Comparison of ENCODE assay signal across 1 cellular context in the genomic region with DNA sequence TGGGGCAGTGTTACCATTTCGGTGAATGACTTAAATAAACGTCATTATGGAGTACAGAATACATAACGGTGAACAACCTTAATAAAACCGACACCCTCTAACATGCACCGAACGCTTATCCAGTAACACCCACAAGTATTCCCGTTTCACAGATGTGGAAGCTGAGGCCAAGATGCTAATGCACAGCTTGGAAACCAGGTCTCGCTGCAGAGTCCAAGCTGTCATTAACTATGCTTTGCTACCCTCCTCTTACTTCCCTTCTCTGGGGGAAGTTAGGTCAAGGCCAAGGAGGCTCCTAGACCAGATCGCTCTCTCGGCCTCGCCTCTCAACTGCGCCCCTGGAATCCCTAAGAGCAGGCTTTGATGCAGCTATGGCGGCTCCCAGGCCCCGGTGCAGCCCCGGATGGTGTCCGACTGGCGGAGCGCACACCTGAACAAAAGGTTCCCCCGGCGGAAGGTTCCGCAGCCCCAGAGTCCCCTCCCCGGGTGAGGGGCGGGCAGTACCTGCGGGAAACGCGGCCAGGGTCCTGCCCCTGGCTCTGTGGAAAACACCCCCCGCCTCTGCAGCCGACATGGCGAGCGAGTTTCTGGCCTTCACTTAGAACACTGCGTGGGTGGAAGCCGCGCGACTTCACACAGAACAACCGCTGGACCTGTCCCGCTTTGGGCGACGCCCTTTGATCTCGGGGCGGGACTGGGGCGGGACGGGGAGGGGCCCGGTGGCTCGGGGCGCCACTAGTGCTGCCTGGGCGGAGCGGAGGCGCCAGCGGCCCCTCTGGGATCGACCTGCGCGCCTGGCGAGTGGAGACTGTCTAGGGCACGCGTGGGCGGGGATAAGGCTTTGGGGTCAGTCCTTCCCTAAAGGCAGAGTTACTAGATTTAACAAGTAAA.
TF ChIP-seq lines count a peak whose summit lies in the region.

A gene with protein sequence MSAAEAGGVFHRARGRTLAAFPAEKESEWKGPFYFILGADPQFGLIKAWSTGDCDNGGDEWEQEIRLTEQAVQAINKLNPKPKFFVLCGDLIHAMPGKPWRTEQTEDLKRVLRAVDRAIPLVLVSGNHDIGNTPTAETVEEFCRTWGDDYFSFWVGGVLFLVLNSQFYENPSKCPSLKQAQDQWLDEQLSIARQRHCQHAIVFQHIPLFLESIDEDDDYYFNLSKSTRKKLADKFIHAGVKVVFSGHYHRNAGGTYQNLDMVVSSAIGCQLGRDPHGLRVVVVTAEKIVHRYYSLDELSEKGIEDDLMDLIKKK (minus strand): TSS at position 685 of the 891 bp plus-strand sequence. CDS start 111 bp downstream, at position 574.

TF ChIP-seq in HEK293, 187 proteins besides CTCF, POLR2A, EP300 and RAD21 (continued from another document and continues in another):
- TF ChIP-seq, protein P1, sequence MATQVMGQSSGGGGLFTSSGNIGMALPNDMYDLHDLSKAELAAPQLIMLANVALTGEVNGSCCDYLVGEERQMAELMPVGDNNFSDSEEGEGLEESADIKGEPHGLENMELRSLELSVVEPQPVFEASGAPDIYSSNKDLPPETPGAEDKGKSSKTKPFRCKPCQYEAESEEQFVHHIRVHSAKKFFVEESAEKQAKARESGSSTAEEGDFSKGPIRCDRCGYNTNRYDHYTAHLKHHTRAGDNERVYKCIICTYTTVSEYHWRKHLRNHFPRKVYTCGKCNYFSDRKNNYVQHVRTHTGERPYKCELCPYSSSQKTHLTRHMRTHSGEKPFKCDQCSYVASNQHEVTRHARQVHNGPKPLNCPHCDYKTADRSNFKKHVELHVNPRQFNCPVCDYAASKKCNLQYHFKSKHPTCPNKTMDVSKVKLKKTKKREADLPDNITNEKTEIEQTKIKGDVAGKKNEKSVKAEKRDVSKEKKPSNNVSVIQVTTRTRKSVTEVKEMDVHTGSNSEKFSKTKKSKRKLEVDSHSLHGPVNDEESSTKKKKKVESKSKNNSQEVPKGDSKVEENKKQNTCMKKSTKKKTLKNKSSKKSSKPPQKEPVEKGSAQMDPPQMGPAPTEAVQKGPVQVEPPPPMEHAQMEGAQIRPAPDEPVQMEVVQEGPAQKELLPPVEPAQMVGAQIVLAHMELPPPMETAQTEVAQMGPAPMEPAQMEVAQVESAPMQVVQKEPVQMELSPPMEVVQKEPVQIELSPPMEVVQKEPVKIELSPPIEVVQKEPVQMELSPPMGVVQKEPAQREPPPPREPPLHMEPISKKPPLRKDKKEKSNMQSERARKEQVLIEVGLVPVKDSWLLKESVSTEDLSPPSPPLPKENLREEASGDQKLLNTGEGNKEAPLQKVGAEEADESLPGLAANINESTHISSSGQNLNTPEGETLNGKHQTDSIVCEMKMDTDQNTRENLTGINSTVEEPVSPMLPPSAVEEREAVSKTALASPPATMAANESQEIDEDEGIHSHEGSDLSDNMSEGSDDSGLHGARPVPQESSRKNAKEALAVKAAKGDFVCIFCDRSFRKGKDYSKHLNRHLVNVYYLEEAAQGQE (tag by site-specific recombination; IDR thresholded peaks at IDR 0.05): peak; percentile 79
- TF ChIP-seq GFI1B (tag by site-specific recombination; IDR thresholded peaks at IDR 0.05) (peak; percentile 54; the same call in 1 of the 2 replicates), ZNF660 (tag by site-specific recombination; IDR thresholded peaks at IDR 0.05) (peak; percentile 91), RBAK (tag by site-specific recombination; IDR thresholded peaks at IDR 0.05) (0 out of 2 replicates have a peak, but pooled peaks have one; percentile 25), OSR2 (tag by site-specific recombination; IDR thresholded peaks at IDR 0.05) (no peak), ZNF514 (tag by site-specific recombination; IDR thresholded peaks at IDR 0.05) (no peak), ZSCAN23 (tag by site-specific recombination; IDR thresholded peaks at IDR 0.05) (peak; percentile 85), ZNF585B (tag by site-specific recombination; IDR thresholded peaks at IDR 0.05) (no peak), ZNF416 (tag by site-specific recombination; IDR thresholded peaks at IDR 0.05) (no peak), ZBTB1 (tag by site-specific recombination; IDR thresholded peaks at IDR 0.05) (peak; percentile 40; the same call in 1 of the 2 replicates), ZNF354C (tag by site-specific recombination; IDR thresholded peaks at IDR 0.05; ENCODE audit: borderline replicate concordance, low read depth) (no peak), ZNF24 (tag by site-specific recombination; IDR thresholded peaks at IDR 0.05) (peak; percentile 94), ZNF530 (tag by site-specific recombination; IDR thresholded peaks at IDR 0.05; ENCODE audit: low read depth) (no peak), ZFHX2 (tag by site-specific recombination; conservative IDR thresholded peaks at IDR 0.05) (peak; percentile 91), ZNF629 (tag by site-specific recombination; IDR thresholded peaks at IDR 0.05) (peak; percentile 85), GLIS2 (tag by site-specific recombination; IDR thresholded peaks at IDR 0.05) (peak; percentile 70), KLF1 (tag by site-specific recombination; IDR thresholded peaks at IDR 0.05) (peak; percentile 99), ZNF76 (tag by site-specific recombination; IDR thresholded peaks at IDR 0.05; ENCODE audit: borderline replicate concordance, low read depth) (peak; percentile 89), SCRT1 (tag by site-specific recombination; IDR thresholded peaks at IDR 0.05; ENCODE audit: borderline replicate concordance) (no peak), ZNF174 (tag by site-specific recombination; IDR thresholded peaks at IDR 0.05) (no peak), ZNF792 (tag by site-specific recombination; IDR thresholded peaks at IDR 0.05) (no peak), ZNF335 (tag by site-specific recombination; conservative IDR thresholded peaks at IDR 0.05) (peak; percentile 94), ZNF121 (tag by site-specific recombination; IDR thresholded peaks at IDR 0.05) (0 out of 2 replicates have a peak, but pooled peaks have one; percentile 49), ZNF138 (tag by site-specific recombination; IDR thresholded peaks at IDR 0.05; ENCODE audit: borderline replicate concordance) (no peak), ZNF670 (tag by site-specific recombination; IDR thresholded peaks at IDR 0.05; ENCODE audit: low read depth) (no peak), ZNF677 (tag by site-specific recombination; IDR thresholded peaks at IDR 0.05) (no peak), ZNF155 (tag by site-specific recombination; IDR thresholded peaks at IDR 0.05) (no peak), ZNF785 (tag by site-specific recombination; IDR thresholded peaks at IDR 0.05) (peak; percentile 74; the same call in 1 of the 2 replicates), ZNF626 (tag by site-specific recombination; IDR thresholded peaks at IDR 0.05) (no peak), YY1 (tag by site-specific recombination; IDR thresholded peaks at IDR 0.05) (peak; percentile 99), ZNF341 (tag by site-specific recombination; IDR thresholded peaks at IDR 0.05; ENCODE audit: low read depth) (peak; percentile 68)
- TF ChIP-seq, protein P2, sequence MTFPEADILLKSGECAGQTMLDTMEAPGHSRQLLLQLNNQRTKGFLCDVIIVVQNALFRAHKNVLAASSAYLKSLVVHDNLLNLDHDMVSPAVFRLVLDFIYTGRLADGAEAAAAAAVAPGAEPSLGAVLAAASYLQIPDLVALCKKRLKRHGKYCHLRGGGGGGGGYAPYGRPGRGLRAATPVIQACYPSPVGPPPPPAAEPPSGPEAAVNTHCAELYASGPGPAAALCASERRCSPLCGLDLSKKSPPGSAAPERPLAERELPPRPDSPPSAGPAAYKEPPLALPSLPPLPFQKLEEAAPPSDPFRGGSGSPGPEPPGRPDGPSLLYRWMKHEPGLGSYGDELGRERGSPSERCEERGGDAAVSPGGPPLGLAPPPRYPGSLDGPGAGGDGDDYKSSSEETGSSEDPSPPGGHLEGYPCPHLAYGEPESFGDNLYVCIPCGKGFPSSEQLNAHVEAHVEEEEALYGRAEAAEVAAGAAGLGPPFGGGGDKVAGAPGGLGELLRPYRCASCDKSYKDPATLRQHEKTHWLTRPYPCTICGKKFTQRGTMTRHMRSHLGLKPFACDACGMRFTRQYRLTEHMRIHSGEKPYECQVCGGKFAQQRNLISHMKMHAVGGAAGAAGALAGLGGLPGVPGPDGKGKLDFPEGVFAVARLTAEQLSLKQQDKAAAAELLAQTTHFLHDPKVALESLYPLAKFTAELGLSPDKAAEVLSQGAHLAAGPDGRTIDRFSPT (tag by site-specific recombination; IDR thresholded peaks at IDR 0.05): peak; percentile 45; the same call in 1 of the 2 replicates
- TF ChIP-seq, protein P3, sequence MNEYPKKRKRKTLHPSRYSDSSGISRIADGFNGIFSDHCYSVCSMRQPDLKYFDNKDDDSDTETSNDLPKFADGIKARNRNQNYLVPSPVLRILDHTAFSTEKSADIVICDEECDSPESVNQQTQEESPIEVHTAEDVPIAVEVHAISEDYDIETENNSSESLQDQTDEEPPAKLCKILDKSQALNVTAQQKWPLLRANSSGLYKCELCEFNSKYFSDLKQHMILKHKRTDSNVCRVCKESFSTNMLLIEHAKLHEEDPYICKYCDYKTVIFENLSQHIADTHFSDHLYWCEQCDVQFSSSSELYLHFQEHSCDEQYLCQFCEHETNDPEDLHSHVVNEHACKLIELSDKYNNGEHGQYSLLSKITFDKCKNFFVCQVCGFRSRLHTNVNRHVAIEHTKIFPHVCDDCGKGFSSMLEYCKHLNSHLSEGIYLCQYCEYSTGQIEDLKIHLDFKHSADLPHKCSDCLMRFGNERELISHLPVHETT (tag by site-specific recombination; IDR thresholded peaks at IDR 0.05): peak; percentile 99
- TF ChIP-seq, protein P4, sequence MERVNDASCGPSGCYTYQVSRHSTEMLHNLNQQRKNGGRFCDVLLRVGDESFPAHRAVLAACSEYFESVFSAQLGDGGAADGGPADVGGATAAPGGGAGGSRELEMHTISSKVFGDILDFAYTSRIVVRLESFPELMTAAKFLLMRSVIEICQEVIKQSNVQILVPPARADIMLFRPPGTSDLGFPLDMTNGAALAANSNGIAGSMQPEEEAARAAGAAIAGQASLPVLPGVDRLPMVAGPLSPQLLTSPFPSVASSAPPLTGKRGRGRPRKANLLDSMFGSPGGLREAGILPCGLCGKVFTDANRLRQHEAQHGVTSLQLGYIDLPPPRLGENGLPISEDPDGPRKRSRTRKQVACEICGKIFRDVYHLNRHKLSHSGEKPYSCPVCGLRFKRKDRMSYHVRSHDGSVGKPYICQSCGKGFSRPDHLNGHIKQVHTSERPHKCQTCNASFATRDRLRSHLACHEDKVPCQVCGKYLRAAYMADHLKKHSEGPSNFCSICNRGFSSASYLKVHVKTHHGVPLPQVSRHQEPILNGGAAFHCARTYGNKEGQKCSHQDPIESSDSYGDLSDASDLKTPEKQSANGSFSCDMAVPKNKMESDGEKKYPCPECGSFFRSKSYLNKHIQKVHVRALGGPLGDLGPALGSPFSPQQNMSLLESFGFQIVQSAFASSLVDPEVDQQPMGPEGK (tag by site-specific recombination; IDR thresholded peaks at IDR 0.05): peak; percentile 99
- TF ChIP-seq, protein P5, sequence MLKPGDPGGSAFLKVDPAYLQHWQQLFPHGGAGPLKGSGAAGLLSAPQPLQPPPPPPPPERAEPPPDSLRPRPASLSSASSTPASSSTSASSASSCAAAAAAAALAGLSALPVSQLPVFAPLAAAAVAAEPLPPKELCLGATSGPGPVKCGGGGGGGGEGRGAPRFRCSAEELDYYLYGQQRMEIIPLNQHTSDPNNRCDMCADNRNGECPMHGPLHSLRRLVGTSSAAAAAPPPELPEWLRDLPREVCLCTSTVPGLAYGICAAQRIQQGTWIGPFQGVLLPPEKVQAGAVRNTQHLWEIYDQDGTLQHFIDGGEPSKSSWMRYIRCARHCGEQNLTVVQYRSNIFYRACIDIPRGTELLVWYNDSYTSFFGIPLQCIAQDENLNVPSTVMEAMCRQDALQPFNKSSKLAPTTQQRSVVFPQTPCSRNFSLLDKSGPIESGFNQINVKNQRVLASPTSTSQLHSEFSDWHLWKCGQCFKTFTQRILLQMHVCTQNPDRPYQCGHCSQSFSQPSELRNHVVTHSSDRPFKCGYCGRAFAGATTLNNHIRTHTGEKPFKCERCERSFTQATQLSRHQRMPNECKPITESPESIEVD (tag by site-specific recombination; IDR thresholded peaks at IDR 0.05): no peak
- TF ChIP-seq, protein P6, sequence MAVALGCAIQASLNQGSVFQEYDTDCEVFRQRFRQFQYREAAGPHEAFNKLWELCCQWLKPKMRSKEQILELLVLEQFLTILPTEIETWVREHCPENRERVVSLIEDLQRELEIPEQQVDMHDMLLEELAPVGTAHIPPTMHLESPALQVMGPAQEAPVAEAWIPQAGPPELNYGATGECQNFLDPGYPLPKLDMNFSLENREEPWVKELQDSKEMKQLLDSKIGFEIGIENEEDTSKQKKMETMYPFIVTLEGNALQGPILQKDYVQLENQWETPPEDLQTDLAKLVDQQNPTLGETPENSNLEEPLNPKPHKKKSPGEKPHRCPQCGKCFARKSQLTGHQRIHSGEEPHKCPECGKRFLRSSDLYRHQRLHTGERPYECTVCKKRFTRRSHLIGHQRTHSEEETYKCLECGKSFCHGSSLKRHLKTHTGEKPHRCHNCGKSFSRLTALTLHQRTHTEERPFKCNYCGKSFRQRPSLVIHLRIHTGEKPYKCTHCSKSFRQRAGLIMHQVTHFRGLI (tag by site-specific recombination; IDR thresholded peaks at IDR 0.05): no peak
- TF ChIP-seq, protein P7, sequence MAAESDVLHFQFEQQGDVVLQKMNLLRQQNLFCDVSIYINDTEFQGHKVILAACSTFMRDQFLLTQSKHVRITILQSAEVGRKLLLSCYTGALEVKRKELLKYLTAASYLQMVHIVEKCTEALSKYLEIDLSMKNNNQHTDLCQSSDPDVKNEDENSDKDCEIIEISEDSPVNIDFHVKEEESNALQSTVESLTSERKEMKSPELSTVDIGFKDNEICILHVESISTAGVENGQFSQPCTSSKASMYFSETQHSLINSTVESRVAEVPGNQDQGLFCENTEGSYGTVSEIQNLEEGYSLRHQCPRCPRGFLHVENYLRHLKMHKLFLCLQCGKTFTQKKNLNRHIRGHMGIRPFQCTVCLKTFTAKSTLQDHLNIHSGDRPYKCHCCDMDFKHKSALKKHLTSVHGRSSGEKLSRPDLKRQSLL (tag by site-specific recombination; IDR thresholded peaks at IDR 0.05): peak; percentile 48; the same call in 1 of the 2 replicates
- TF ChIP-seq, protein P8, sequence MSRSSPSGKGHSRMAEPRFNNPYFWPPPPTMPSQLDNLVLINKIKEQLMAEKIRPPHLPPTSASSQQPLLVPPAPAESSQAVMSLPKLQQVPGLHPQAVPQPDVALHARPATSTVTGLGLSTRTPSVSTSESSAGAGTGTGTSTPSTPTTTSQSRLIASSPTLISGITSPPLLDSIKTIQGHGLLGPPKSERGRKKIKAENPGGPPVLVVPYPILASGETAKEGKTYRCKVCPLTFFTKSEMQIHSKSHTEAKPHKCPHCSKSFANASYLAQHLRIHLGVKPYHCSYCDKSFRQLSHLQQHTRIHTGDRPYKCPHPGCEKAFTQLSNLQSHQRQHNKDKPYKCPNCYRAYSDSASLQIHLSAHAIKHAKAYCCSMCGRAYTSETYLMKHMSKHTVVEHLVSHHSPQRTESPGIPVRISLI (tag by site-specific recombination; IDR thresholded peaks at IDR 0.05): no peak
- TF ChIP-seq, protein P9, sequence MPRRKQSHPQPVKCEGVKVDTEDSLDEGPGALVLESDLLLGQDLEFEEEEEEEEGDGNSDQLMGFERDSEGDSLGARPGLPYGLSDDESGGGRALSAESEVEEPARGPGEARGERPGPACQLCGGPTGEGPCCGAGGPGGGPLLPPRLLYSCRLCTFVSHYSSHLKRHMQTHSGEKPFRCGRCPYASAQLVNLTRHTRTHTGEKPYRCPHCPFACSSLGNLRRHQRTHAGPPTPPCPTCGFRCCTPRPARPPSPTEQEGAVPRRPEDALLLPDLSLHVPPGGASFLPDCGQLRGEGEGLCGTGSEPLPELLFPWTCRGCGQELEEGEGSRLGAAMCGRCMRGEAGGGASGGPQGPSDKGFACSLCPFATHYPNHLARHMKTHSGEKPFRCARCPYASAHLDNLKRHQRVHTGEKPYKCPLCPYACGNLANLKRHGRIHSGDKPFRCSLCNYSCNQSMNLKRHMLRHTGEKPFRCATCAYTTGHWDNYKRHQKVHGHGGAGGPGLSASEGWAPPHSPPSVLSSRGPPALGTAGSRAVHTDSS (tag by site-specific recombination; IDR thresholded peaks at IDR 0.05): peak; percentile 7
